In genomic region chr1:154434346-154435075, GRCh38 we compare ENCODE assay signal across 12 cellular contexts. TPM values are rescaled to one million over a fixed set of nuclear protein-coding genes. Genes with fewer than 3 reads are reported as not detected.
DNase-seq lines count a peak whose midpoint lies in the region; ATAC-seq and TF ChIP-seq lines count a peak whose summit lies in the region.
"Had no signal": no experiment of that assay in that cellular context is flagged by ENCODE, and none has a peak within 500 bp of the region (broad histone marks: within the 10 kb centered on the region; RNA-seq: fewer than 3 reads in every experiment).

No MANE protein-coding gene starts in this region.

- H3K4me1 ChIP-seq in muscle layer of duodenum (ENCODE audit: control insufficient read depth in 1 of 2, insufficient read depth in 2 of 2, low read length in 2 of 2) (peaks cover 22 to 28% of the 10 kb centered on the region in 2 donors), transverse colon (peaks cover 40 to 83% (median 68%) of the 10 kb centered on the region in 4 donors), SJCRH30 (peaks cover 23% of the 10 kb centered on the region)
- H3K4me1 ChIP-seq in effector memory CD4-positive, alpha-beta T cell (ENCODE audit: control insufficient read depth, insufficient read depth, low read length, poor library complexity, severe bottlenecking) = peaks cover 29% of the 10 kb centered on the region

- H3K9me3 ChIP-seq in muscle layer of duodenum (ENCODE audit: control insufficient read depth in 1 of 2, low read length in 2 of 2) (no peaks in the 10 kb centered on the region), transverse colon (no peaks in the 10 kb centered on the region), SJCRH30 (replicated peaks) (no peaks in the 10 kb centered on the region)
- H3K9me3 ChIP-seq in effector memory CD4-positive, alpha-beta T cell (ENCODE audit: control insufficient read depth, low read length) = no peaks in the 10 kb centered on the region

- peak; percentile 22 for TF ChIP-seq EP300 in transverse colon (IDR thresholded peaks at IDR 0.05; ENCODE audit: low read depth)

- DNase-seq in DMS 273 (lab: John Stamatoyannopoulos, UW; ENCODE audit: unreplicated experiment) (peak; percentile 39), DMS 273 treated with DMSO at 0.1 percent for 48 hours (lab: John Stamatoyannopoulos, UW) (no peak), fibroblast of pulmonary artery (ENCODE audit: low read depth) (peak; percentile 87), transverse colon (peak; percentile 80), SJCRH30 (no peak)
- DNase-seq in effector memory CD4-positive, alpha-beta T cell = no peak
- DNase-seq in activated naive CD8-positive, alpha-beta T cell treated with anti-CD3 and anti-CD28 coated beads, Interleukin-2, amount 50 U/mL, for 24 hours = no peak
- DNase-seq: activated CD4-positive, alpha-beta T cell treated with anti-CD3 and anti-CD28 coated beads, Interleukin-2, amount 10 ng/mL, durations not matched to agents 24 days and 14 days; cerebellar nuclear complex had no signal

- TF ChIP-seq POLR2A in transverse colon (IDR thresholded peaks at IDR 0.05) = peak; percentile 23

- no peaks in the 10 kb centered on the region for H3K36me3 Mint-ChIP-seq in activated naive CD8-positive, alpha-beta T cell treated with anti-CD3 and anti-CD28 coated beads, Interleukin-2, amount 50 U/mL, for 24 hours (ENCODE audit: low read depth)

- no peak overlapping the region for H3K27ac Mint-ChIP-seq in activated naive CD8-positive, alpha-beta T cell treated with anti-CD3 and anti-CD28 coated beads, Interleukin-2, amount 50 U/mL, for 24 hours
- H3K27ac Mint-ChIP-seq: activated CD4-positive, alpha-beta T cell treated with anti-CD3 and anti-CD28 coated beads, Interleukin-2, amount 10 ng/mL, durations not matched to agents 24 days and 14 days; memory B cell had no signal

- WGBS in transverse colon (ENCODE audit: low coverage in 1 of 2), 2 donors = 45% methylated on average over 18 of the region's 18 CpGs; no CpG with 5 or more reads in 1 of the 2 donors

- H3K27ac ChIP-seq in muscle layer of duodenum (ENCODE audit: low read length) (peak overlapping the region; percentile 93), transverse colon (peak overlapping the region; percentile 86 to 93 (median 90)), SJCRH30 (no peak overlapping the region)
- H3K27ac ChIP-seq in effector memory CD4-positive, alpha-beta T cell (ENCODE audit: insufficient read depth, low read length, poor library complexity, severe bottlenecking) = no peak overlapping the region
- H3K27ac ChIP-seq: 22Rv1 had no signal

- H3K9me3 Mint-ChIP-seq in activated naive CD8-positive, alpha-beta T cell treated with anti-CD3 and anti-CD28 coated beads, Interleukin-2, amount 50 U/mL, for 24 hours = no peaks in the 10 kb centered on the region
- H3K9me3 Mint-ChIP-seq: activated CD4-positive, alpha-beta T cell treated with anti-CD3 and anti-CD28 coated beads, Interleukin-2, amount 10 ng/mL, durations not matched to agents 24 days and 14 days; memory B cell had no signal

- H3K27me3 Mint-ChIP-seq in activated naive CD8-positive, alpha-beta T cell treated with anti-CD3 and anti-CD28 coated beads, Interleukin-2, amount 50 U/mL, for 24 hours = no peaks in the 10 kb centered on the region
- H3K27me3 Mint-ChIP-seq: activated CD4-positive, alpha-beta T cell treated with anti-CD3 and anti-CD28 coated beads, Interleukin-2, amount 10 ng/mL, durations not matched to agents 24 days and 14 days; memory B cell had no signal

- in situ Hi-C loops in transverse colon (cut with MboI; ENCODE audit: low pct_ligation_motif_present in 1 of 4, low pct_unique_long_range_greater_than_20kb in 1 of 4, low sequenced_read_pairs in 3 of 4) = no loop called here

- H3K4me3 Mint-ChIP-seq in activated naive CD8-positive, alpha-beta T cell treated with anti-CD3 and anti-CD28 coated beads, Interleukin-2, amount 50 U/mL, for 24 hours = no peak overlapping the region
- H3K4me3 Mint-ChIP-seq: activated CD4-positive, alpha-beta T cell treated with anti-CD3 and anti-CD28 coated beads, Interleukin-2, amount 10 ng/mL, durations not matched to agents 24 days and 14 days; memory B cell had no signal

- no peak for ATAC-seq in activated naive CD8-positive, alpha-beta T cell treated with anti-CD3 and anti-CD28 coated beads, Interleukin-2, amount 50 U/mL, for 24 hours

- no peak for TF ChIP-seq CTCF in fibroblast of pulmonary artery (IDR thresholded peaks at IDR 0.05; ENCODE audit: low read length, missing control alignments)
- no peak for TF ChIP-seq CTCF in transverse colon (IDR thresholded peaks at IDR 0.05)

- H3K36me3 ChIP-seq in muscle layer of duodenum (ENCODE audit: control insufficient read depth in 1 of 2, insufficient read depth in 2 of 2, low read length in 2 of 2) (peaks cover under 1 to 21% of the 10 kb centered on the region in 2 donors), transverse colon (no peaks in the 10 kb centered on the region), SJCRH30 (no peaks in the 10 kb centered on the region)
- peaks cover 49% of the 10 kb centered on the region for H3K36me3 ChIP-seq in effector memory CD4-positive, alpha-beta T cell (ENCODE audit: control insufficient read depth, insufficient read depth, low read length)

- peaks cover 44% of the 10 kb centered on the region for H3K4me1 Mint-ChIP-seq in activated naive CD8-positive, alpha-beta T cell treated with anti-CD3 and anti-CD28 coated beads, Interleukin-2, amount 50 U/mL, for 24 hours

- H3K27me3 ChIP-seq in muscle layer of duodenum (ENCODE audit: low read depth, low read length) = no peaks in the 10 kb centered on the region
- H3K27me3 ChIP-seq in transverse colon = no peaks in the 10 kb centered on the region
- H3K27me3 ChIP-seq in SJCRH30 = no peaks in the 10 kb centered on the region
- H3K27me3 ChIP-seq in effector memory CD4-positive, alpha-beta T cell (replicated peaks; ENCODE audit: control insufficient read depth, insufficient read depth, low read length, poor library complexity, severe bottlenecking) = no peaks in the 10 kb centered on the region

- H3K4me3 ChIP-seq in fibroblast of pulmonary artery (replicated peaks; ENCODE audit: low read depth, low read length) (no peak overlapping the region), muscle layer of duodenum (ENCODE audit: low read depth in 1 of 2, low read length in 2 of 2) (peak overlapping the region; percentile 24 to 47), transverse colon (peak overlapping the region in 2 of 4 donors; percentile 3 to 11), SJCRH30 (no peak overlapping the region)
- no peak overlapping the region for H3K4me3 ChIP-seq in effector memory CD4-positive, alpha-beta T cell (ENCODE audit: insufficient read depth, low read depth, low read length, poor library complexity, severe bottlenecking)

- intact Hi-C loops in transverse colon (cut with DNase I; ENCODE audit: low total_unique reads) = no loop called here

RNA-seq across cellular contexts. Expression of gene IL6R, which starts 29.4 kb away (rescaled TPM):
- total RNA-seq in transverse colon = 100 to 1,000 TPM in 1 of 4 donors, 10 to 100 TPM in 3; 10.7 to 107 (median 77.3) TPM
- 0.53 and 1.1 TPM in 2 replicates for total RNA-seq in SJCRH30 (2014; rRNA removed; shearing (Covaris generic))

Comparison
In these comparisons a context has a peak if more than half of its experiments do, and no peak if none do; other contexts are left out.
1. DNase-seq: peak in DMS 273 (single experiment), fibroblast of pulmonary artery (single experiment) and transverse colon (single experiment); none in DMS 273 treated with DMSO at 0.1 percent for 48 hours (single experiment), SJCRH30 (0 of 2), effector memory CD4-positive, alpha-beta T cell (0 of 3) and activated naive CD8-positive, alpha-beta T cell treated with anti-CD3 and anti-CD28 coated beads, Interleukin-2, amount 50 U/mL, for 24 hours (single experiment).
2. H3K4me3 ChIP-seq: peak in muscle layer of duodenum (2 of 2); none in fibroblast of pulmonary artery (single experiment), SJCRH30 (single experiment) and effector memory CD4-positive, alpha-beta T cell (single experiment).
3. H3K27ac ChIP-seq: peak in muscle layer of duodenum (single experiment) and transverse colon (4 of 4); none in SJCRH30 (single experiment) and effector memory CD4-positive, alpha-beta T cell (single experiment).